16 cellular contexts compared by ENCODE assay signal in the genomic region with DNA sequence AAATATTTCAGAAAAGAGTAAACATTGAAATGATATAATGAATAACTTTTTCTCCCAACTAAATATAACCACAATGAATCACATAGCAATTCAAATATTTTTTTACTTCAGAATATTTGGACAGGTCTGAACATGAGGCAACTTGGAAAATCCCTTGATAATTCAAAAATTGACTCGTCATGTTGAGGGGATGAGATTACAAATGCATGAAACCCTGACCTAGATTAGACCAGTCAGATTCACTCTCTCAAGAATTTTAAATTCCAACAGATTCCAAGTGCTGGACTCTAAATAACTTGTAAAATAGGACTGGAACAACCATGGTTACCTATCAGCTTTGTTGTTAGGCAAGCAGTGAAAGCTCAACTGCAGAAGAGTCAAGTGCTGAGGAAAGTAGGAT.
DNase-seq lines count a peak whose midpoint lies in the region; ATAC-seq, FAIRE-seq and TF ChIP-seq lines count a peak whose summit lies in the region.
"Had no signal": no experiment of that assay in that cellular context is flagged by ENCODE, and none has a peak within 500 bp of the region (broad histone marks: within the 10 kb centered on the region; RNA-seq: fewer than 3 reads in every experiment).

No MANE protein-coding gene starts in this region.

- no peak for TF ChIP-seq CTCF in left ventricle myocardium inferior (IDR thresholded peaks at IDR 0.05; ENCODE audit: borderline replicate concordance)
- TF ChIP-seq CTCF in body of pancreas (IDR thresholded peaks at IDR 0.05), result no peak
- no peak for TF ChIP-seq CTCF in keratinocyte (optimal IDR thresholded peaks at IDR 0.05 in 1 of 3, IDR thresholded peaks at IDR 0.05 in 1 of 3, conservative IDR thresholded peaks at IDR 0.05 in 1 of 3; ENCODE audit: extremely low read depth in 1 of 3, insufficient read depth in 2 of 3, low read length in 3 of 3)
- no peak for TF ChIP-seq CTCF in thoracic aorta (IDR thresholded peaks at IDR 0.05)

- no peak for FAIRE-seq in keratinocyte (lab: Jason Lieb, UNC)
- FAIRE-seq: urothelium cell line had no signal

- H3K4me3 ChIP-seq in left ventricle myocardium inferior (no peak overlapping the region), body of pancreas (no peak overlapping the region), keratinocyte (ENCODE audit: control insufficient read depth in 2 of 3, extremely low read depth in 1 of 3, insufficient read depth in 2 of 3, low read depth in 1 of 3, low read length in 3 of 3) (no peak overlapping the region), thoracic aorta (no peak overlapping the region)
- H3K4me3 ChIP-seq: HAP-1, lower lobe of right lung, ovary had no signal

- no peaks in the 10 kb centered on the region for H3K27me3 ChIP-seq in left ventricle myocardium inferior (ENCODE audit: low read depth)
- no peaks in the 10 kb centered on the region for H3K27me3 ChIP-seq in body of pancreas
- H3K27me3 ChIP-seq in keratinocyte (ENCODE audit: control insufficient read depth, extremely low read depth, insufficient read depth, low read length), result no peaks in the 10 kb centered on the region
- H3K27me3 ChIP-seq in thoracic aorta (replicated peaks; ENCODE audit: insufficient read depth), result no peaks in the 10 kb centered on the region
- H3K27me3 ChIP-seq: ovary had no signal

- no peaks in the 10 kb centered on the region for H3K36me3 Mint-ChIP-seq in activated T-helper 2 cell treated with anti-CD3 and anti-CD28 coated beads, Interferon-gamma antibody, Interleukin-2, Interleukin-4, amounts not matched to agents 10 μg/mL and 5 μg/mL and 100 μg/mL, durations not matched to agents 14 hours and 24 hours and 36 hours (ENCODE audit: low read depth)

- H3K27ac Mint-ChIP-seq in activated T-helper 2 cell treated with anti-CD3 and anti-CD28 coated beads, Interferon-gamma antibody, Interleukin-2, Interleukin-4, amounts not matched to agents 10 μg/mL and 5 μg/mL and 100 μg/mL, durations not matched to agents 14 hours and 24 hours and 36 hours, result no peak overlapping the region

- 20 to 22% methylated on average over 1 of the region's 1 CpG for WGBS in body of pancreas, 2 donors

- H3K9me3 ChIP-seq in left ventricle myocardium inferior (replicated peaks), result no peaks in the 10 kb centered on the region
- no peaks in the 10 kb centered on the region for H3K9me3 ChIP-seq in body of pancreas
- no peaks in the 10 kb centered on the region for H3K9me3 ChIP-seq in keratinocyte (ENCODE audit: control insufficient read depth, low read depth, low read length)
- no peaks in the 10 kb centered on the region for H3K9me3 ChIP-seq in thoracic aorta
- H3K9me3 ChIP-seq: HAP-1, lower lobe of right lung, ovary had no signal

- H3K4me3 Mint-ChIP-seq in activated T-helper 2 cell treated with anti-CD3 and anti-CD28 coated beads, Interferon-gamma antibody, Interleukin-2, Interleukin-4, amounts not matched to agents 10 μg/mL and 5 μg/mL and 100 μg/mL, durations not matched to agents 14 hours and 24 hours and 36 hours (ENCODE audit: low read depth), result no peak overlapping the region

- H3K9me1 ChIP-seq in keratinocyte (ENCODE audit: control insufficient read depth, extremely low read depth, insufficient read depth, low read length), result no peaks in the 10 kb centered on the region

- H3K4me1 Mint-ChIP-seq in activated T-helper 2 cell treated with anti-CD3 and anti-CD28 coated beads, Interferon-gamma antibody, Interleukin-2, Interleukin-4, amounts not matched to agents 10 μg/mL and 5 μg/mL and 100 μg/mL, durations not matched to agents 14 hours and 24 hours and 36 hours (ENCODE audit: low read depth), result no peaks in the 10 kb centered on the region

- no peak for TF ChIP-seq POLR2A in body of pancreas (IDR thresholded peaks at IDR 0.05)

- no peak overlapping the region for H3K27ac ChIP-seq in left ventricle myocardium inferior (replicated peaks)
- H3K27ac ChIP-seq in body of pancreas, result no peak overlapping the region
- H3K27ac ChIP-seq in keratinocyte (ENCODE audit: control insufficient read depth, insufficient read depth, low read length), result peak overlapping the region; percentile 79
- peak overlapping the region; percentile 52 to 78 for H3K27ac ChIP-seq in thoracic aorta
- H3K27ac ChIP-seq: lower lobe of right lung, ovary, WERI-Rb-1 had no signal

- H3K4me1 ChIP-seq in left ventricle myocardium inferior (peaks cover 26% of the 10 kb centered on the region), body of pancreas (no peaks in the 10 kb centered on the region), keratinocyte (ENCODE audit: control insufficient read depth, extremely low read depth, insufficient read depth, low read length) (peaks cover 13% of the 10 kb centered on the region), thoracic aorta (ENCODE audit: control insufficient read depth in 1 of 2, low read depth in 2 of 2) (peaks cover 10 to 23% of the 10 kb centered on the region in 2 donors)
- H3K4me1 ChIP-seq: lower lobe of right lung had no signal

- no peaks in the 10 kb centered on the region for H3K36me3 ChIP-seq in left ventricle myocardium inferior
- no peaks in the 10 kb centered on the region for H3K36me3 ChIP-seq in body of pancreas (replicated peaks in 1 of 2; ENCODE audit: insufficient read depth in 1 of 2, low read depth in 2 of 2)
- no peaks in the 10 kb centered on the region for H3K36me3 ChIP-seq in keratinocyte (ENCODE audit: control insufficient read depth in 2 of 2, extremely low read depth in 1 of 2, insufficient read depth in 2 of 2, low read length in 2 of 2)
- H3K36me3 ChIP-seq in thoracic aorta, result no peaks in the 10 kb centered on the region
- H3K36me3 ChIP-seq: HAP-1, lower lobe of right lung, ovary, WERI-Rb-1 had no signal

- no peaks in the 10 kb centered on the region for H3K27me3 Mint-ChIP-seq in activated T-helper 2 cell treated with anti-CD3 and anti-CD28 coated beads, Interferon-gamma antibody, Interleukin-2, Interleukin-4, amounts not matched to agents 10 μg/mL and 5 μg/mL and 100 μg/mL, durations not matched to agents 14 hours and 24 hours and 36 hours (ENCODE audit: low read depth)

- peak overlapping the region; percentile 59 for H2AFZ ChIP-seq in keratinocyte (ENCODE audit: control insufficient read depth, low read length)

- H3K9ac ChIP-seq in keratinocyte (ENCODE audit: control insufficient read depth, extremely low read depth, insufficient read depth, low read length), result peak overlapping the region; percentile 14

- dilution Hi-C loops in keratinocyte (cut with MboI; ENCODE audit: extremely low pct_ligation_motif_present, low sequenced_read_pairs), result no loop called here

- intact Hi-C loops in left cardiac atrium (cut with DNase I) (no loop called here), left ventricle myocardium inferior (cut with micrococcal nuclease) (no loop called here), body of pancreas (cut with DNase I) (no loop called here)
- intact Hi-C loops in activated T-helper 2 cell treated with anti-CD3 and anti-CD28 coated beads, Interferon-gamma antibody, Interleukin-2, Interleukin-4, amounts not matched to agents 10 μg/mL and 5 μg/mL and 100 μg/mL, durations not matched to agents 14 hours and 24 hours and 36 hours (cut with micrococcal nuclease), result no loop called here

- ATAC-seq in left cardiac atrium (peak; percentile 90 to 91), body of pancreas (peak; percentile 42), thoracic aorta (ENCODE audit: insufficient number of reproducible peaks, low FRiP score, low read depth) (peak; percentile 63)

- H4K20me1 ChIP-seq in keratinocyte (ENCODE audit: control insufficient read depth, extremely low read depth, insufficient read depth, low read length), result no peaks in the 10 kb centered on the region

- H3K79me2 ChIP-seq in keratinocyte (ENCODE audit: control insufficient read depth, insufficient read depth, low read length), result no peaks in the 10 kb centered on the region

- peak overlapping the region; percentile 36 for H3K4me2 ChIP-seq in keratinocyte (ENCODE audit: control insufficient read depth, extremely low read depth, insufficient read depth, low read depth, low read length)

- no peak for DNase-seq in left cardiac atrium
- DNase-seq in left ventricle myocardium inferior, result no peak
- no peak for DNase-seq in body of pancreas
- peak; percentile 49 for DNase-seq in keratinocyte (ENCODE audit: low read depth, low spot score)
- no peak for DNase-seq in thoracic aorta (ENCODE audit: low spot score)
- no peak for DNase-seq in SIG-M5 (lab: John Stamatoyannopoulos, UW)
- DNase-seq in NCI-H82 (lab: John Stamatoyannopoulos, UW), result no peak
- DNase-seq in activated T-helper 2 cell treated with anti-CD3 and anti-CD28 coated beads, Interferon-gamma antibody, Interleukin-2, Interleukin-4, amounts not matched to agents 10 μg/mL and 5 μg/mL and 100 μg/mL, durations not matched to agents 14 hours and 24 hours and 36 hours (ENCODE audit: low spot score), result no peak
- DNase-seq: activated CD8-positive, alpha-beta memory T cell treated with anti-CD3 and anti-CD28 coated beads, Interleukin-2, amount 50 U/mL, for 4 hours; DMS53; effector CD8-positive, alpha-beta T cell; lower lobe of right lung; ovary; WERI-Rb-1 had no signal

- H3K9me3 Mint-ChIP-seq in activated T-helper 2 cell treated with anti-CD3 and anti-CD28 coated beads, Interferon-gamma antibody, Interleukin-2, Interleukin-4, amounts not matched to agents 10 μg/mL and 5 μg/mL and 100 μg/mL, durations not matched to agents 14 hours and 24 hours and 36 hours, result no peaks in the 10 kb centered on the region

Comparison
In these comparisons a context has a peak if more than half of its experiments do, and no peak if none do; other contexts are left out.
1. H3K27ac ChIP-seq: peak in keratinocyte (single experiment) and thoracic aorta (2 of 2); none in left ventricle myocardium inferior (single experiment) and body of pancreas (0 of 4).
2. Peak in every context shown above with its lines, with median percentiles within 50 percentile points of each other: ATAC-seq.